8 cellular contexts compared by ENCODE assay signal in the genomic region with DNA sequence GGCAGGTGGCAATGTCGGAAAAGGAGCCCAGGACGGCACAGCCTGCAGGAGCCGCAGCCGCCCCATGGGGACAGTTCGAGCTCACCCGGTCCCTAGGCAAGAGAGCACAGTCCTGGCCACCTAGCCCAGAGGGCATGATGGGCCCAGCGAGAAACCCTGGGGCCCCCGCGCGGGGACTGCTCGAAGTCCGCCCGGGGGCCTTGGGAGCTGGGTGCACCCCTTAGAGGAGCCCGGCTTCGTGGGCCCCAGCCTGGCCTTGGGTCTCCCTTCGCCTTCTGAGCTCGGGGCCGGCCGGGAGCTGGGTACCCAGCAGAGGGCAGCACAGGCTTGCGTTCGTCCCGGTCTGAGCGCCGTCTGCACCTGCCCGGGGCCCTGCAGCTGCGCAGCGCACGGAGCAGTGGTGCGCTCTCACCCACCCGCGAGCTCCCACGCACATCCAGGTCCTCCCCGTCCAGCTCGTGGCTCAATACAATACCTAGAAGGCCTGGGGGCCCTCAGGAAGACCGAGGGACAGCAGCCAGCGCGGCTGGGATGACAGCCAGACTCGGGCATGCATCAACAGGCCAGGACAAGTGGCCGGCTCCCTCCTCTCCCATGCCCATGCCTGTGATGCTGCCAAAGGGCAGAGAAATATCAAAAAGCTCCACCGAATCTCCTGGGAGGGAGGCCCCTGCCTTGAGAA.
DNase-seq lines count a peak whose midpoint lies in the region; ATAC-seq and TF ChIP-seq lines count a peak whose summit lies in the region.

No MANE protein-coding gene starts in this region.

- H3K27ac Mint-ChIP-seq in activated B cell treated with CpG ODN at 0.5 μM for 24 hours, result no peak overlapping the region

- no peaks in the 10 kb centered on the region for H3K79me2 ChIP-seq in mammary epithelial cell (ENCODE audit: insufficient read depth, low read length)

- 7% methylated on average over 15 of the region's 40 CpGs for WGBS in mammary epithelial cell (ENCODE audit: low coverage, missing lambda C conversion rate)

- H3K4me1 ChIP-seq in mammary epithelial cell (ENCODE audit: insufficient read depth, low read length), result peaks cover 20% of the 10 kb centered on the region

- no peaks in the 10 kb centered on the region for H3K9me3 Mint-ChIP-seq in activated B cell treated with CpG ODN at 0.5 μM for 24 hours

- H3K27me3 ChIP-seq in mammary epithelial cell (ENCODE audit: insufficient read depth, low read length), result no peaks in the 10 kb centered on the region

- H3K27ac ChIP-seq in mammary epithelial cell (ENCODE audit: insufficient read depth, low read depth, low read length), result no peak overlapping the region

- peak overlapping the region in 1 of 3 experiments; percentile 28 for H3K4me3 ChIP-seq in mammary epithelial cell (replicated peaks in 1 of 3; ENCODE audit: insufficient read depth in 1 of 3, low read depth in 2 of 3, low read length in 3 of 3)

- no peak overlapping the region for H3K9ac ChIP-seq in mammary epithelial cell (ENCODE audit: insufficient read depth, low read length)

- no peaks in the 10 kb centered on the region for H3K36me3 Mint-ChIP-seq in activated B cell treated with CpG ODN at 0.5 μM for 24 hours (ENCODE audit: low read depth)

- H3K27me3 Mint-ChIP-seq in activated B cell treated with CpG ODN at 0.5 μM for 24 hours, result peaks cover 12% of the 10 kb centered on the region

- CTCF ChIA-PET in activated B cell treated with CpG ODN at 0.5 μM for 24 hours (lab: Charles Lee) (interaction anchor here (1.0 to 8.5 kb wide), 12 partner anchors 9 to 634 kb away, joined by 3 to 295 read pairs (median 4); no protein-coding TSS in a partner anchor), mammary epithelial cell (lab: Charles Lee; ENCODE audit: low non-redundant PET) (interaction anchor here (0.5 to 1.6 kb wide), 13 partner anchors 9 to 534 kb away, joined by 3 to 13 read pairs (median 4); no protein-coding TSS in a partner anchor)

- dilution Hi-C loops in mammary epithelial cell (cut with HindIII; ENCODE audit: low sequenced_read_pairs), result no loop called here

- peak overlapping the region; percentile 87 for H3K4me2 ChIP-seq in mammary epithelial cell (ENCODE audit: insufficient read depth, low read depth, low read length)

- no peaks in the 10 kb centered on the region for H4K20me1 ChIP-seq in mammary epithelial cell (ENCODE audit: insufficient read depth, low read length)

- ATAC-seq in HG02981 (IDR thresholded peaks at IDR 0.05; ENCODE audit: unreplicated experiment), result peak; percentile 81
- peak; percentile 83 for ATAC-seq in activated B cell treated with CpG ODN at 0.5 μM for 24 hours (ENCODE audit: low read depth)

- intact Hi-C loops in activated B cell treated with CpG ODN at 0.5 μM for 24 hours (cut with micrococcal nuclease) (loop anchor here (1.0 to 10.0 kb wide), 4 partner anchors 302 to 811 kb away; no protein-coding TSS in a partner anchor), mammary epithelial cell (cut with micrococcal nuclease) (loop anchor here (1.0 to 10.0 kb wide), 4 partner anchors 154 to 434 kb away; no protein-coding TSS in a partner anchor)

- peaks cover 7% of the 10 kb centered on the region for H3K4me1 Mint-ChIP-seq in activated B cell treated with CpG ODN at 0.5 μM for 24 hours

- H2AFZ ChIP-seq in mammary epithelial cell (ENCODE audit: low read depth, low read length), result peak overlapping the region; percentile 87

- in situ Hi-C loops in mammary epithelial cell (cut with MboI; ENCODE audit: low sequenced_read_pairs in 2 of 2), result loop anchor here in 1 of 2 donors (10.0 kb wide), 2 partner anchors 274 to 364 kb away; no protein-coding TSS in a partner anchor

- no peaks in the 10 kb centered on the region for H3K9me3 ChIP-seq in mammary epithelial cell (replicated peaks; ENCODE audit: insufficient read depth, low read length)

- H3K36me3 ChIP-seq in mammary epithelial cell (ENCODE audit: insufficient read depth, low read length), result no peaks in the 10 kb centered on the region

- DNase-seq in SIG-M5 treated with dmso at 0.1 percent for 504 hours (lab: John Stamatoyannopoulos, UW; ENCODE audit: unreplicated experiment), result peak; percentile 60
- no peak for DNase-seq in SIG-M5 (lab: John Stamatoyannopoulos, UW)
- DNase-seq in NCI-H2107 (lab: John Stamatoyannopoulos, UW), result peak; percentile 75
- peak; percentile 58 for DNase-seq in activated B cell treated with CpG ODN at 0.5 μM for 24 hours
- DNase-seq in mammary epithelial cell, result peak; percentile 84
- peak; percentile 84 for DNase-seq in islet precursor cell
- peak; percentile 13 to 44 for DNase-seq in stimulated activated CD4-positive, alpha-beta T cell treated with anti-CD3 and anti-CD28 coated beads, Interleukin-1b, Interleukin-23, amount 100 ng/mL, for 1 hour (ENCODE audit: low read depth in 2 of 2)

- H3K4me3 Mint-ChIP-seq in activated B cell treated with CpG ODN at 0.5 μM for 24 hours, result peak overlapping the region; percentile 58

- POLR2A ChIA-PET in activated B cell treated with CpG ODN at 0.5 μM for 24 hours (lab: Charles Lee), result interaction anchor here (0.5 to 1.0 kb wide), 5 partner anchors 10 to 371 kb away, joined by 3 to 4 read pairs (median 3); a partner anchor contains a TSS

- TF ChIP-seq CTCF in activated B cell treated with CpG ODN at 0.5 μM for 24 hours (IDR thresholded peaks at IDR 0.05) (peak; percentile 18), mammary epithelial cell (conservative IDR thresholded peaks at IDR 0.05 in 1 of 2, IDR thresholded peaks at IDR 0.05 in 1 of 2; ENCODE audit: extremely low read depth in 1 of 2, insufficient read depth in 1 of 2, low read depth in 1 of 2, low read length in 2 of 2) (peak; percentile 52 to 83)

- no TSS peak for BruUV-seq in mammary epithelial cell (replicated peaks; lab: Mats Ljungman, UMichigan)
